9 cellular contexts compared by ENCODE assay signal in genomic region chr21:26169611-26170470, GRCh38.
DNase-seq lines count a peak whose midpoint lies in the region; ATAC-seq lines count a peak whose summit lies in the region.
"Had no signal": no experiment of that assay in that cellular context is flagged by ENCODE, and none has a peak within 500 bp of the region (broad histone marks: within the 10 kb centered on the region; RNA-seq: fewer than 3 reads in every experiment).

No MANE protein-coding gene starts in this region.

- no peaks in the 10 kb centered on the region for H3K36me3 ChIP-seq in muscle layer of colon (ENCODE audit: insufficient read depth, low read length)

- no peaks in the 10 kb centered on the region for H3K9me3 Mint-ChIP-seq in stimulated activated naive CD8-positive, alpha-beta T cell treated with anti-CD3 and anti-CD28 coated beads, Interleukin-15, amount 100 ng/mL, for 72 hours

- peaks cover 38% of the 10 kb centered on the region for H3K4me1 Mint-ChIP-seq in stimulated activated naive CD8-positive, alpha-beta T cell treated with anti-CD3 and anti-CD28 coated beads, Interleukin-15, amount 100 ng/mL, for 72 hours

- no peaks in the 10 kb centered on the region for H3K9me3 ChIP-seq in muscle layer of colon (ENCODE audit: low read length)

- peak; percentile 29 to 88 (median 76) for DNase-seq in C1 segment of cervical spinal cord (lab: John Stamatoyannopoulos, UW)
- peak; percentile 40 for DNase-seq in NCI-H748 treated with DMSO at 0.1 percent for 48 hours (lab: John Stamatoyannopoulos, UW)
- DNase-seq in activated T-cell treated with anti-CD3 and anti-CD28 coated beads, Interleukin-2, amount 50 U/mL, for 48 hours: peak; percentile 71 to 75
- DNase-seq in fibroblast of gingiva (ENCODE audit: low read depth): peak; percentile 67
- DNase-seq in stimulated activated naive CD8-positive, alpha-beta T cell treated with anti-CD3 and anti-CD28 coated beads, Interleukin-15, amount 100 ng/mL, for 72 hours: peak; percentile 42 to 43

- H3K4me3 ChIP-seq in muscle layer of colon (ENCODE audit: low read depth in 1 of 2, low read length in 2 of 2): peak overlapping the region; percentile 87 to 91
- H3K4me3 ChIP-seq: K562 had no signal

- peaks cover 11% of the 10 kb centered on the region for H3K27me3 Mint-ChIP-seq in stimulated activated naive CD8-positive, alpha-beta T cell treated with anti-CD3 and anti-CD28 coated beads, Interleukin-15, amount 100 ng/mL, for 72 hours

- H3K27ac ChIP-seq in muscle layer of colon (ENCODE audit: low read depth, low read length): peak overlapping the region; percentile 74

- H3K27me3 ChIP-seq in muscle layer of colon (ENCODE audit: control insufficient read depth in 1 of 2, insufficient read depth in 2 of 2, low read length in 2 of 2): no peaks in the 10 kb centered on the region

- H3K27ac Mint-ChIP-seq in stimulated activated naive CD8-positive, alpha-beta T cell treated with anti-CD3 and anti-CD28 coated beads, Interleukin-15, amount 100 ng/mL, for 72 hours: peak overlapping the region; percentile 92 to 93

- H3K4me3 Mint-ChIP-seq in stimulated activated naive CD8-positive, alpha-beta T cell treated with anti-CD3 and anti-CD28 coated beads, Interleukin-15, amount 100 ng/mL, for 72 hours: peak overlapping the region; percentile 95 to 98

- peak overlapping the region; percentile 91 for H3K9ac ChIP-seq in muscle layer of colon (ENCODE audit: low read length)

- ATAC-seq in GM19351 (IDR thresholded peaks at IDR 0.05; ENCODE audit: unreplicated experiment): peak; percentile 39
- ATAC-seq in HG03457 (IDR thresholded peaks at IDR 0.05; ENCODE audit: unreplicated experiment): peak; percentile 28
- ATAC-seq in stimulated activated naive CD8-positive, alpha-beta T cell treated with anti-CD3 and anti-CD28 coated beads, Interleukin-15, amount 100 ng/mL, for 72 hours: peak; percentile 51

- H3K4me1 ChIP-seq in muscle layer of colon (ENCODE audit: insufficient read depth, low read length): peaks cover 10% of the 10 kb centered on the region

Comparison
In these comparisons a context has a peak if more than half of its experiments do, and no peak if none do; other contexts are left out.
1. Peak in every context shown above with its lines: DNase-seq, ATAC-seq, H3K4me3 ChIP-seq and H3K27ac ChIP-seq.